7 cellular contexts compared by ENCODE assay signal in the genomic region with DNA sequence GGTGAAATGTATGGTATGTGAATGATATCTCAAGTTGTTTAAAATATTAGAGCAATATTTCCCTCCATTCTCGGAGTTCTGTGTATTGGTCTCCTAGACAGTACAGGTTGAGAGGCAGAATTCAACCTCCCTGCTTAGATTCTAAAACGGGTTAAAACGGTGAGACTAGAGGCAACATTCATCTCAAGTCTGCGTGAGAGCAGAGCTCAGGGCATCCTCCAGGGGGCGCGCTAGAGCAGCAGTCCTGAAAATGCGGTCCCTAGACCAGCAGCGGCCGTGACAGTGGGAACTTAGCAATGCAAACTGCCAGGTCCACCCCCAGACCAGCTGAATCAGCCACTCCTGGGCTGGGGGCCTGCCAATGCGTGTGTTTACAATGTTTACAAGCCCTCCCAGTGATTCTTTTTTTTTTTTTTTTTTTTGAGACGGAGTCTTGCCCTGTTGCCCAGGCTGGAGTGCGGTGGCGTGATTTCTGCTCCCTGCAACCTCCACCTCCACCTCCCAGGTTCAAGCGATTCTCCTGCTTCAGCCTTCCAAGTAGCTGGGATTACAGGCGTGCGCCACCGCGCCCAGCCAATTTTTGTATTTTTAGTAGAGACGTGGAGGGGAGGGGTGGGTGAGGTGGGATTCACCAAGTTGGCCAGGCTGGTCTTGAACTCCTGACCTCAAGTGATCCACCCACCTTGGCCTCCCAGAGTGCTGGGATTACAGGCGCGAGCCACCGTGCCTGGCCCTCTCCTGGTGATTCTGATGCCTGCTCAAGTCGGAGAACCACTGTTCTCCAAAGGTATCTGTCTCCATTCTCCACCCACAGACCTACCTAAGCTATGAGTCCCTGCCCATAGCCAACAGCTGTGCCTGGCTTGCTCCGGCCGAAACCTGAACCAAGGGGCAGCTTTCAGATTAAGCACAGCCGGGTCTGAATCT. TPM values are rescaled to one million over a fixed set of nuclear protein-coding genes. Genes with fewer than 3 reads are reported as not detected.
DNase-seq lines count a peak whose midpoint lies in the region; ATAC-seq, FAIRE-seq and TF ChIP-seq lines count a peak whose summit lies in the region.

No MANE protein-coding gene starts in this region.

- TF ChIP-seq POLR2A in upper lobe of left lung (IDR thresholded peaks at IDR 0.05): no peak

- H3K9me3 ChIP-seq in pancreas: no peaks in the 10 kb centered on the region
- H3K9me3 ChIP-seq in upper lobe of left lung: no peaks in the 10 kb centered on the region

- in situ Hi-C loops in SK-MEL-5 (cut with HindIII; ENCODE audit: low pct_unique_long_range_greater_than_20kb, low sequenced_read_pairs): no loop called here

- intact Hi-C loops in pancreas (cut with DNase I): loop anchor here in 2 of 3 donors (10.0 kb wide), 2 partner anchors 52 to 62 kb away; no protein-coding TSS in a partner anchor

- DNase-seq in HTR-8/SVneo (ENCODE audit: insufficient read length, low spot score) (peak; percentile 88), SK-MEL-5 (ENCODE audit: low read depth, low spot score) (peak; percentile 75), germinal center (ENCODE audit: low spot score) (peak; percentile 84), pancreas (peak; percentile 54 to 95 (median 80)), upper lobe of left lung (peak; percentile 80 to 86)
- peak; percentile 71 for DNase-seq in activated gamma-delta T cell treated with anti-CD3 and anti-CD28 coated beads, Interleukin-2, amount 50 U/mL, for 16 hours (ENCODE audit: low read depth)

- H3K36me3 ChIP-seq in pancreas: no peaks in the 10 kb centered on the region
- H3K36me3 ChIP-seq in upper lobe of left lung: no peaks in the 10 kb centered on the region

- no peak for TF ChIP-seq EP300 in upper lobe of left lung (IDR thresholded peaks at IDR 0.05)

- 42 to 48% methylated on average over 26 of the region's 26 CpGs for WGBS in pancreas, 2 donors
- 51 to 55% methylated on average over 22 to 26 of the region's 26 CpGs for WGBS in upper lobe of left lung, 2 donors

- H3K27me3 ChIP-seq in pancreas: no peaks in the 10 kb centered on the region
- no peaks in the 10 kb centered on the region for H3K27me3 ChIP-seq in upper lobe of left lung

- no peaks in the 10 kb centered on the region for H3K4me1 ChIP-seq in pancreas
- H3K4me1 ChIP-seq in upper lobe of left lung: peaks cover 0 to 5% (median 0%) of the 10 kb centered on the region in 4 donors

- FAIRE-seq in HTR-8/SVneo (lab: Jason Lieb, UNC) (peak; percentile 92), pancreas (lab: Jason Lieb, UNC) (no peak)

- ATAC-seq in pancreas (peak; percentile 89 to 98 (median 94)), upper lobe of left lung (ENCODE audit: low FRiP score in 2 of 2) (peak; percentile 87 to 92)

- TF ChIP-seq CTCF in GM12872 (IDR thresholded peaks at IDR 0.05; ENCODE audit: insufficient read depth, low read depth, low read length) (peak; percentile 97), pancreas (IDR thresholded peaks at IDR 0.05) (peak; percentile 88 to 91 (median 90)), upper lobe of left lung (IDR thresholded peaks at IDR 0.05) (peak; percentile 84 to 92 (median 90))

- H3K27ac ChIP-seq in pancreas: no peak overlapping the region
- H3K27ac ChIP-seq in upper lobe of left lung: no peak overlapping the region

- H3K4me3 ChIP-seq in pancreas: no peak overlapping the region
- no peak overlapping the region for H3K4me3 ChIP-seq in upper lobe of left lung

RNA-seq across cellular contexts. Expression of a gene that starts 24.2 kb away (rescaled TPM):
- total RNA-seq in SK-MEL-5 (2014; rRNA removed; shearing (Covaris generic)): 28.9 and 35.5 TPM in 2 replicates
- polyA plus RNA-seq in SK-MEL-5 (2015; cell fraction: cytosol; rRNA removed): 29.3 and 43.2 TPM in 2 replicates
- polyA plus RNA-seq in SK-MEL-5 (2015; cell fraction: nucleus; rRNA removed): 88.9 and 99.5 TPM in 2 replicates
- total RNA-seq in pancreas (10 to 100 TPM; 24.6 to 41.5 (median 27.4) TPM), upper lobe of left lung (10 to 100 TPM; 44.1 to 92.2 (median 54.2) TPM)
- 10 to 100 TPM; 18.1 to 18.7 TPM for polyA plus RNA-seq in pancreas

RNA-seq across cellular contexts. Expression of a gene that starts 27.3 kb away (rescaled TPM):
- total RNA-seq in SK-MEL-5 (2014; rRNA removed; shearing (Covaris generic)): 41.1 and 46.8 TPM in 2 replicates
- 69.0 and 76.8 TPM in 2 replicates for polyA plus RNA-seq in SK-MEL-5 (2015; cell fraction: cytosol; rRNA removed)
- polyA plus RNA-seq in SK-MEL-5 (2015; cell fraction: nucleus; rRNA removed): 73.2 and 74.1 TPM in 2 replicates
- 10 to 100 TPM; 22.8 to 40.6 (median 31.5) TPM for total RNA-seq in pancreas
- 10 to 100 TPM; 11.4 to 18.2 TPM for polyA plus RNA-seq in pancreas
- 10 to 100 TPM; 40.9 to 64.7 (median 51.5) TPM for total RNA-seq in upper lobe of left lung

RNA-seq across cellular contexts. Expression of a gene that starts 54.7 kb away (rescaled TPM):
- 159 and 171 TPM in 2 replicates for total RNA-seq in SK-MEL-5 (2014; rRNA removed; shearing (Covaris generic))
- 289 and 290 TPM in 2 replicates for polyA plus RNA-seq in SK-MEL-5 (2015; cell fraction: cytosol; rRNA removed)
- 32.8 and 33.8 TPM in 2 replicates for polyA plus RNA-seq in SK-MEL-5 (2015; cell fraction: nucleus; rRNA removed)
- total RNA-seq in pancreas: 10 to 100 TPM in 5 of 6 donors, 1 to 10 TPM in 1; 6.8 to 44.3 (median 19.1) TPM
- 10 to 100 TPM; 14.8 to 23.3 TPM for polyA plus RNA-seq in pancreas
- total RNA-seq in upper lobe of left lung: 100 to 1,000 TPM in 2 of 6 donors, 10 to 100 TPM in 4; 31.6 to 256 (median 75.6) TPM
